ENCODE assay signal across 35 cellular contexts in genomic region chr13:42973581-42973980, GRCh38.
"Had no signal": no experiment of that assay in that cellular context is flagged by ENCODE, and none has a peak within 500 bp of the region (broad histone marks: within the 10 kb centered on the region; RNA-seq: fewer than 3 reads in every experiment).

No MANE protein-coding gene starts in this region.

- H3K9me3 ChIP-seq: MG63 had no signal

- ATAC-seq: activated CD8-positive, alpha-beta memory T cell treated with anti-CD3 and anti-CD28 coated beads, Interleukin-2, amount 10 ng/mL, durations not matched to agents 7 days and 5 days; activated naive CD8-positive, alpha-beta T cell treated with anti-CD3 and anti-CD28 coated beads, Interleukin-2, amount 50 U/mL, for 24 hours had no signal

- H3K36me3 ChIP-seq: brain microvascular endothelial cell, MG63 had no signal

- H3K27ac ChIP-seq: brain microvascular endothelial cell, VCaP had no signal

- H3K27ac Mint-ChIP-seq: activated B cell treated with CpG ODN at 0.5 μM for 24 hours; activated CD4-positive, alpha-beta memory T cell treated with anti-CD3 and anti-CD28 coated beads for 36 hours; activated CD8-positive, alpha-beta memory T cell treated with anti-CD3 and anti-CD28 coated beads, Interleukin-2, amount 10 ng/mL, durations not matched to agents 7 days and 5 days; activated naive CD4-positive, alpha-beta T cell treated with anti-CD3 and anti-CD28 coated beads, Interleukin-2, amount 10 ng/mL, durations not matched to agents 7 days and 5 days; activated naive CD8-positive, alpha-beta T cell; activated naive CD8-positive, alpha-beta T cell treated with anti-CD3 and anti-CD28 coated beads, Interleukin-2, amount 50 U/mL, for 24 hours; IgD-negative memory B cell; T-helper 2 cell treated with Interferon-gamma antibody and Interleukin-4, amounts not matched to agents 5 μg/mL and 100 μg/mL, for 36 hours had no signal

- H3K4me3 ChIP-seq: MG63 had no signal

- H3K27me3 Mint-ChIP-seq: activated B cell treated with CpG ODN at 0.5 μM for 24 hours; activated CD4-positive, alpha-beta memory T cell treated with anti-CD3 and anti-CD28 coated beads for 36 hours; activated CD8-positive, alpha-beta memory T cell treated with anti-CD3 and anti-CD28 coated beads, Interleukin-2, amount 10 ng/mL, durations not matched to agents 7 days and 5 days; activated naive CD4-positive, alpha-beta T cell treated with anti-CD3 and anti-CD28 coated beads, Interleukin-2, amount 10 ng/mL, durations not matched to agents 7 days and 5 days; activated naive CD8-positive, alpha-beta T cell; activated naive CD8-positive, alpha-beta T cell treated with anti-CD3 and anti-CD28 coated beads, Interleukin-2, amount 50 U/mL, for 24 hours; IgD-negative memory B cell had no signal

- H3K4me3 Mint-ChIP-seq: activated B cell treated with CpG ODN at 0.5 μM for 24 hours; activated CD4-positive, alpha-beta memory T cell treated with anti-CD3 and anti-CD28 coated beads for 36 hours; activated CD8-positive, alpha-beta memory T cell treated with anti-CD3 and anti-CD28 coated beads, Interleukin-2, amount 10 ng/mL, durations not matched to agents 7 days and 5 days; activated naive CD4-positive, alpha-beta T cell treated with anti-CD3 and anti-CD28 coated beads, Interleukin-2, amount 10 ng/mL, durations not matched to agents 7 days and 5 days; activated naive CD8-positive, alpha-beta T cell; activated naive CD8-positive, alpha-beta T cell treated with anti-CD3 and anti-CD28 coated beads, Interleukin-2, amount 50 U/mL, for 24 hours; T-helper 2 cell treated with Interferon-gamma antibody and Interleukin-4, amounts not matched to agents 5 μg/mL and 100 μg/mL, for 36 hours had no signal

- DNase-seq: activated B cell treated with CpG ODN at 0.5 μM for 24 hours; activated CD4-positive, alpha-beta memory T cell treated with anti-CD3 and anti-CD28 coated beads for 36 hours; activated CD4-positive, alpha-beta T cell treated with anti-CD3 and anti-CD28 coated beads for 4 hours; activated CD4-positive, alpha-beta T cell treated with anti-CD3 and anti-CD28 coated beads, Interleukin-2, amount 50 U/mL, for 1 hour; activated CD4-positive, CD25-positive, alpha-beta regulatory T cell treated with anti-CD3 and anti-CD28 coated beads, Interleukin-2, amount 50 U/mL, for 72 hours; activated CD8-positive, alpha-beta memory T cell treated with anti-CD3 and anti-CD28 coated beads for 24 hours; activated CD8-positive, alpha-beta memory T cell treated with anti-CD3 and anti-CD28 coated beads, Interleukin-2, amount 10 ng/mL, durations not matched to agents 7 days and 5 days; activated CD8-positive, alpha-beta memory T cell treated with anti-CD3 and anti-CD28 coated beads, Interleukin-2, amount 50 U/mL, for 48 hours; activated effector memory CD4-positive, alpha-beta T cell treated with Interleukin-2 at 50 U/mL for 16 hours; activated naive CD4-positive, alpha-beta T cell treated with anti-CD3 and anti-CD28 coated beads, Interleukin-2, amount 10 ng/mL, durations not matched to agents 7 days and 5 days; activated naive CD8-positive, alpha-beta T cell treated with anti-CD3 and anti-CD28 coated beads, Interleukin-2, amount 50 U/mL, for 24 hours; activated T-cell treated with anti-CD3 and anti-CD28 coated beads, Interleukin-2, amount 50 U/mL, for 48 hours; amniotic stem cell; aorta; brain microvascular endothelial cell; caudate nucleus; cerebellar nuclear complex; Kasumi-1; KBM-7; MG63; MV-4-11; NCI-H1092; NCI-H146; NCI-H187; NCI-H2029 treated with DMSO at 0.1 percent for 48 hours; NCI-H2107; NCI-H2171; NCI-H446; NCI-H524; Right ventricle myocardium superior; SW 1271 had no signal

- H3K27me3 ChIP-seq: brain microvascular endothelial cell, MG63 had no signal
